ENCODE assay signal across 12 cellular contexts in the genomic region with DNA sequence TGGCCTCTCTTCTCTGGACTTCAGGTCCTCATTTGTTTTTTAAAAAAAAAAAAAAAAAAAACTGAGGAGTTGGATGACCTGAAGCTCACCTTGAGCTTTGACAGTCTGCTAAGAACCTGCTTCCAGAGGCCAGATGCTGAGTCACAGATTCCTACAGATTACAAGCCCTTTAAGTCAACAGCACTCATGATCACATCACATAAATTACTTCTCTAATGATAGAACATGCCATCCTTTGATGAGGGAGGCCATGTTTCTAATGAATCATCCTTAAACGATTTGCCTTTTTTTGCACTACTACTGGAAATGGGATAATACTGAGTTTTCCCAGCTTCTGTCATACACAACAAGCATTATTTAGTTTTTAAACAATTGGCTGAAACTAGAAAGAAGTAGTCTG. TPM values are rescaled to one million over a fixed set of nuclear protein-coding genes. Genes with fewer than 3 reads are reported as not detected.
A peak's percentile ranks its signal among the peaks of the same experiment; 100 is the strongest.
DNase-seq lines count a peak whose midpoint lies in the region; ATAC-seq and TF ChIP-seq lines count a peak whose summit lies in the region.
"Had no signal": no experiment of that assay in that cellular context is flagged by ENCODE, and none has a peak within 500 bp of the region (broad histone marks: within the 10 kb centered on the region; RNA-seq: fewer than 3 reads in every experiment).

No MANE protein-coding gene starts in this region.

- POLR2A ChIA-PET in WTC11 (lab: Charles Lee) = interaction anchor here (0.6 kb wide), 2 partner anchors 8 to 346 kb away, joined by 3 read pairs; a partner anchor contains a TSS

- H3K4me1 Mint-ChIP-seq in WTC11 = peaks cover 23% of the 10 kb centered on the region
- H3K4me1 Mint-ChIP-seq in activated naive CD8-positive, alpha-beta T cell treated with anti-CD3 and anti-CD28 coated beads, Interleukin-2, amount 50 U/mL, for 24 hours = no peaks in the 10 kb centered on the region

- H3K27me3 ChIP-seq in kidney epithelial cell (ENCODE audit: control insufficient read depth, insufficient read depth, low read length) = no peaks in the 10 kb centered on the region
- H3K27me3 ChIP-seq: tibial nerve had no signal

- H3K36me3 ChIP-seq in kidney epithelial cell (ENCODE audit: control insufficient read depth, insufficient read depth, low read length) = no peaks in the 10 kb centered on the region
- H3K36me3 ChIP-seq: tibial nerve had no signal

- no peaks in the 10 kb centered on the region for H3K27me3 Mint-ChIP-seq in WTC11 (ENCODE audit: low read depth)
- no peaks in the 10 kb centered on the region for H3K27me3 Mint-ChIP-seq in activated naive CD8-positive, alpha-beta T cell treated with anti-CD3 and anti-CD28 coated beads, Interleukin-2, amount 50 U/mL, for 24 hours

- no peaks in the 10 kb centered on the region for H3K36me3 Mint-ChIP-seq in WTC11
- no peaks in the 10 kb centered on the region for H3K36me3 Mint-ChIP-seq in activated naive CD8-positive, alpha-beta T cell treated with anti-CD3 and anti-CD28 coated beads, Interleukin-2, amount 50 U/mL, for 24 hours (ENCODE audit: low read depth)

- ATAC-seq in WTC11 (peak; percentile 62), GM21576 (IDR thresholded peaks at IDR 0.05; ENCODE audit: unreplicated experiment) (no peak), HG03521 (IDR thresholded peaks at IDR 0.05; ENCODE audit: unreplicated experiment) (no peak)
- ATAC-seq in activated naive CD8-positive, alpha-beta T cell treated with anti-CD3 and anti-CD28 coated beads, Interleukin-2, amount 50 U/mL, for 24 hours = no peak
- ATAC-seq: CD8-positive, alpha-beta T cell had no signal

- no peak overlapping the region for H3K4me3 ChIP-seq in kidney epithelial cell (ENCODE audit: low read depth, low read length)
- H3K4me3 ChIP-seq: tibial nerve had no signal

- H3K9me3 Mint-ChIP-seq in WTC11 = no peaks in the 10 kb centered on the region
- no peaks in the 10 kb centered on the region for H3K9me3 Mint-ChIP-seq in activated naive CD8-positive, alpha-beta T cell treated with anti-CD3 and anti-CD28 coated beads, Interleukin-2, amount 50 U/mL, for 24 hours
- H3K9me3 Mint-ChIP-seq: CD8-positive, alpha-beta T cell had no signal

- DNase-seq in AG08396 (ENCODE audit: low spot score) (peak; percentile 12), HPDE6-E6E7 (ENCODE audit: extremely low spot score) (peak; percentile 77), WTC11 (ENCODE audit: low spot score) (no peak), kidney epithelial cell (ENCODE audit: low read depth) (peak; percentile 94), NCI-H446 treated with DMSO at 0.1 percent for 48 hours (lab: John Stamatoyannopoulos, UW) (no peak)
- DNase-seq in activated naive CD8-positive, alpha-beta T cell treated with anti-CD3 and anti-CD28 coated beads, Interleukin-2, amount 50 U/mL, for 24 hours = no peak
- DNase-seq: activated CD4-positive, alpha-beta T cell treated with anti-CD3 and anti-CD28 coated beads for 48 hours; amygdala; CD8-positive, alpha-beta T cell had no signal

- CTCF ChIA-PET in WTC11 (lab: Charles Lee) = interaction anchor here (1.2 to 4.3 kb wide), 4 partner anchors 9 to 204 kb away, joined by 3 to 18 read pairs (median 10); no protein-coding TSS in a partner anchor

- no peak overlapping the region for H3K4me3 Mint-ChIP-seq in WTC11
- H3K4me3 Mint-ChIP-seq in activated naive CD8-positive, alpha-beta T cell treated with anti-CD3 and anti-CD28 coated beads, Interleukin-2, amount 50 U/mL, for 24 hours = no peak overlapping the region
- H3K4me3 Mint-ChIP-seq: CD8-positive, alpha-beta T cell had no signal

- no peak overlapping the region for H3K27ac Mint-ChIP-seq in WTC11
- H3K27ac Mint-ChIP-seq in activated naive CD8-positive, alpha-beta T cell treated with anti-CD3 and anti-CD28 coated beads, Interleukin-2, amount 50 U/mL, for 24 hours = no peak overlapping the region
- H3K27ac Mint-ChIP-seq: CD8-positive, alpha-beta T cell had no signal

- TF ChIP-seq CTCF in WTC11 (IDR thresholded peaks at IDR 0.05) = no peak
- no peak for TF ChIP-seq CTCF in kidney epithelial cell (IDR thresholded peaks at IDR 0.05; ENCODE audit: insufficient read depth, low read length, poor library complexity, severe bottlenecking)

TF ChIP-seq in WTC11, 78 proteins besides CTCF, POLR2A, EP300 and RAD21:
- TF ChIP-seq, protein P1, sequence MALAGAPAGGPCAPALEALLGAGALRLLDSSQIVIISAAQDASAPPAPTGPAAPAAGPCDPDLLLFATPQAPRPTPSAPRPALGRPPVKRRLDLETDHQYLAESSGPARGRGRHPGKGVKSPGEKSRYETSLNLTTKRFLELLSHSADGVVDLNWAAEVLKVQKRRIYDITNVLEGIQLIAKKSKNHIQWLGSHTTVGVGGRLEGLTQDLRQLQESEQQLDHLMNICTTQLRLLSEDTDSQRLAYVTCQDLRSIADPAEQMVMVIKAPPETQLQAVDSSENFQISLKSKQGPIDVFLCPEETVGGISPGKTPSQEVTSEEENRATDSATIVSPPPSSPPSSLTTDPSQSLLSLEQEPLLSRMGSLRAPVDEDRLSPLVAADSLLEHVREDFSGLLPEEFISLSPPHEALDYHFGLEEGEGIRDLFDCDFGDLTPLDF (CRISPR knock-in tag; IDR thresholded peaks at IDR 0.05) = no peak
- no peak for TF ChIP-seq ZNF138 (CRISPR knock-in tag; conservative IDR thresholded peaks at IDR 0.05)
- TF ChIP-seq NR3C1 (CRISPR knock-in tag; conservative IDR thresholded peaks at IDR 0.05; ENCODE audit: low read depth) = no peak
- TF ChIP-seq NFATC4 (CRISPR knock-in tag; IDR thresholded peaks at IDR 0.05) = no peak
- TF ChIP-seq, protein P2, sequence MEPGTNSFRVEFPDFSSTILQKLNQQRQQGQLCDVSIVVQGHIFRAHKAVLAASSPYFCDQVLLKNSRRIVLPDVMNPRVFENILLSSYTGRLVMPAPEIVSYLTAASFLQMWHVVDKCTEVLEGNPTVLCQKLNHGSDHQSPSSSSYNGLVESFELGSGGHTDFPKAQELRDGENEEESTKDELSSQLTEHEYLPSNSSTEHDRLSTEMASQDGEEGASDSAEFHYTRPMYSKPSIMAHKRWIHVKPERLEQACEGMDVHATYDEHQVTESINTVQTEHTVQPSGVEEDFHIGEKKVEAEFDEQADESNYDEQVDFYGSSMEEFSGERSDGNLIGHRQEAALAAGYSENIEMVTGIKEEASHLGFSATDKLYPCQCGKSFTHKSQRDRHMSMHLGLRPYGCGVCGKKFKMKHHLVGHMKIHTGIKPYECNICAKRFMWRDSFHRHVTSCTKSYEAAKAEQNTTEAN (CRISPR knock-in tag; IDR thresholded peaks at IDR 0.05) = no peak
- TF ChIP-seq CBFB (CRISPR knock-in tag; IDR thresholded peaks at IDR 0.05; ENCODE audit: low read depth) = no peak
- TF ChIP-seq, protein P3, sequence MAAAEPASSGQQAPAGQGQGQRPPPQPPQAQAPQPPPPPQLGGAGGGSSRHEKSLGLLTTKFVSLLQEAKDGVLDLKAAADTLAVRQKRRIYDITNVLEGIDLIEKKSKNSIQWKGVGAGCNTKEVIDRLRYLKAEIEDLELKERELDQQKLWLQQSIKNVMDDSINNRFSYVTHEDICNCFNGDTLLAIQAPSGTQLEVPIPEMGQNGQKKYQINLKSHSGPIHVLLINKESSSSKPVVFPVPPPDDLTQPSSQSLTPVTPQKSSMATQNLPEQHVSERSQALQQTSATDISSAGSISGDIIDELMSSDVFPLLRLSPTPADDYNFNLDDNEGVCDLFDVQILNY (CRISPR knock-in tag; IDR thresholded peaks at IDR 0.05) = no peak
- no peak for TF ChIP-seq FOXP1 (CRISPR knock-in tag; IDR thresholded peaks at IDR 0.05; ENCODE audit: borderline replicate concordance)
- TF ChIP-seq FOXK1 (CRISPR knock-in tag; IDR thresholded peaks at IDR 0.05) = no peak
- TF ChIP-seq ETV6 (CRISPR knock-in tag; IDR thresholded peaks at IDR 0.05) = no peak
- TF ChIP-seq MYBL2 (CRISPR knock-in tag; IDR thresholded peaks at IDR 0.05) = no peak
- TF ChIP-seq, protein P4, sequence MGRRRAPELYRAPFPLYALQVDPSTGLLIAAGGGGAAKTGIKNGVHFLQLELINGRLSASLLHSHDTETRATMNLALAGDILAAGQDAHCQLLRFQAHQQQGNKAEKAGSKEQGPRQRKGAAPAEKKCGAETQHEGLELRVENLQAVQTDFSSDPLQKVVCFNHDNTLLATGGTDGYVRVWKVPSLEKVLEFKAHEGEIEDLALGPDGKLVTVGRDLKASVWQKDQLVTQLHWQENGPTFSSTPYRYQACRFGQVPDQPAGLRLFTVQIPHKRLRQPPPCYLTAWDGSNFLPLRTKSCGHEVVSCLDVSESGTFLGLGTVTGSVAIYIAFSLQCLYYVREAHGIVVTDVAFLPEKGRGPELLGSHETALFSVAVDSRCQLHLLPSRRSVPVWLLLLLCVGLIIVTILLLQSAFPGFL (CRISPR knock-in tag; IDR thresholded peaks at IDR 0.05; ENCODE audit: borderline replicate concordance) = no peak
- TF ChIP-seq JAZF1 (CRISPR knock-in tag; IDR thresholded peaks at IDR 0.05) = no peak
- TF ChIP-seq, protein P5, sequence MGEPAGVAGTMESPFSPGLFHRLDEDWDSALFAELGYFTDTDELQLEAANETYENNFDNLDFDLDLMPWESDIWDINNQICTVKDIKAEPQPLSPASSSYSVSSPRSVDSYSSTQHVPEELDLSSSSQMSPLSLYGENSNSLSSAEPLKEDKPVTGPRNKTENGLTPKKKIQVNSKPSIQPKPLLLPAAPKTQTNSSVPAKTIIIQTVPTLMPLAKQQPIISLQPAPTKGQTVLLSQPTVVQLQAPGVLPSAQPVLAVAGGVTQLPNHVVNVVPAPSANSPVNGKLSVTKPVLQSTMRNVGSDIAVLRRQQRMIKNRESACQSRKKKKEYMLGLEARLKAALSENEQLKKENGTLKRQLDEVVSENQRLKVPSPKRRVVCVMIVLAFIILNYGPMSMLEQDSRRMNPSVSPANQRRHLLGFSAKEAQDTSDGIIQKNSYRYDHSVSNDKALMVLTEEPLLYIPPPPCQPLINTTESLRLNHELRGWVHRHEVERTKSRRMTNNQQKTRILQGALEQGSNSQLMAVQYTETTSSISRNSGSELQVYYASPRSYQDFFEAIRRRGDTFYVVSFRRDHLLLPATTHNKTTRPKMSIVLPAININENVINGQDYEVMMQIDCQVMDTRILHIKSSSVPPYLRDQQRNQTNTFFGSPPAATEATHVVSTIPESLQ (CRISPR knock-in tag; IDR thresholded peaks at IDR 0.05) = no peak
- TF ChIP-seq ELF4 (CRISPR knock-in tag; IDR thresholded peaks at IDR 0.05; ENCODE audit: low read depth) = no peak
- TF ChIP-seq, protein P6, sequence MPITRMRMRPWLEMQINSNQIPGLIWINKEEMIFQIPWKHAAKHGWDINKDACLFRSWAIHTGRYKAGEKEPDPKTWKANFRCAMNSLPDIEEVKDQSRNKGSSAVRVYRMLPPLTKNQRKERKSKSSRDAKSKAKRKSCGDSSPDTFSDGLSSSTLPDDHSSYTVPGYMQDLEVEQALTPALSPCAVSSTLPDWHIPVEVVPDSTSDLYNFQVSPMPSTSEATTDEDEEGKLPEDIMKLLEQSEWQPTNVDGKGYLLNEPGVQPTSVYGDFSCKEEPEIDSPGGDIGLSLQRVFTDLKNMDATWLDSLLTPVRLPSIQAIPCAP (CRISPR knock-in tag; IDR thresholded peaks at IDR 0.05) = no peak
- TF ChIP-seq ZNF263 (CRISPR knock-in tag; IDR thresholded peaks at IDR 0.05; ENCODE audit: low read depth) = no peak

RNA-seq across cellular contexts. Expression of a gene that starts 34.2 kb away (rescaled TPM):
- total RNA-seq in WTC11 (2021) (not detected in 3 replicates), kidney epithelial cell (not detected in 2 replicates)
- total RNA-seq: CD8-positive, alpha-beta T cell had no signal

RNA-seq across cellular contexts. Expression of a gene that starts 55.8 kb away (rescaled TPM):
- 0.21 TPM in 1 of 3 replicates, not detected in the others for total RNA-seq in WTC11 (2021)
- not detected in 2 replicates for total RNA-seq in kidney epithelial cell
- total RNA-seq: CD8-positive, alpha-beta T cell; tibial nerve had no signal

Comparison
In these comparisons a context has a peak if more than half of its experiments do, and no peak if none do; other contexts are left out.
1. DNase-seq: peak in AG08396 (single experiment), HPDE6-E6E7 (single experiment) and kidney epithelial cell (single experiment); none in WTC11 (single experiment), activated naive CD8-positive, alpha-beta T cell treated with anti-CD3 and anti-CD28 coated beads, Interleukin-2, amount 50 U/mL, for 24 hours (single experiment) and NCI-H446 treated with DMSO at 0.1 percent for 48 hours (single experiment).